Comparison of ENCODE assay signal across 1 cellular context in the genomic region with DNA sequence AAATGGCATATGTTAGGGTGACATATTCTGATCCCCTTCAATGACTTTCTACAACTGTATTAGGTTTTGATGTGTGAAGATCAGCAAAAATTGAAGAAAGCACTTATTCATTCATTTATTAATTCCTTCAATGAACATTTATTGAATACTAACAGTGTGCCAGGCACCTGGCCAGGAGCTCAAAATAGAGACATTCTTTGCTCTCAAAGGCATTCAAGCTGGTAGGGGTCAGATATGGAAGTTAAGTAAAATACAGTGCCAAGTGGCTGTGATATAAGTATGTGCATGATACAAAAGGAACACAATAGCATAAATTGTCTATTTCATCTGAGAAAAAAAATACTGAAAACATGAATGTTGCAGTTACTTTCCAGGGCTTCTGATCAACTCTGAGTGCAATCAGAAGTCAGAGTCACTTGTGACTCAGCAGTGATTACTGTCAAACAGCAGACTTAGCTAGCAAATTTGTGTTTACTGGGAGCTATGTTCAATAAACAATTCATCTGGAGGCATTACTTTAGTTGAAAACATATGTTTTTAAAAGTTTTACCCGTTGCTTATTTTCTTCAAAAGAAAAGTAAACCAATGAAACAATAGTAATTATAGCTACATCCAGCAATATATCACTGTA.
TF ChIP-seq lines count a peak whose summit lies in the region.

No MANE protein-coding gene starts in this region.

TF ChIP-seq in WTC11, 78 proteins besides CTCF, POLR2A, EP300 and RAD21 (continued from another document):
- TF ChIP-seq ATF2 (CRISPR knock-in tag; IDR thresholded peaks at IDR 0.05; ENCODE audit: borderline replicate concordance, low read depth): no peak
- TF ChIP-seq FOXP1 (CRISPR knock-in tag; IDR thresholded peaks at IDR 0.05; ENCODE audit: borderline replicate concordance): no peak
- no peak for TF ChIP-seq ZNF219 (CRISPR knock-in tag; IDR thresholded peaks at IDR 0.05; ENCODE audit: borderline replicate concordance)
- no peak for TF ChIP-seq NR1H2 (CRISPR knock-in tag; IDR thresholded peaks at IDR 0.05)
- no peak for TF ChIP-seq NFATC4 (CRISPR knock-in tag; IDR thresholded peaks at IDR 0.05)
- no peak for TF ChIP-seq HMGA2 (CRISPR knock-in tag; IDR thresholded peaks at IDR 0.05)
- TF ChIP-seq ZNF416 (CRISPR knock-in tag; IDR thresholded peaks at IDR 0.05): no peak
